ENCODE assay signal across 8 cellular contexts in the genomic region with DNA sequence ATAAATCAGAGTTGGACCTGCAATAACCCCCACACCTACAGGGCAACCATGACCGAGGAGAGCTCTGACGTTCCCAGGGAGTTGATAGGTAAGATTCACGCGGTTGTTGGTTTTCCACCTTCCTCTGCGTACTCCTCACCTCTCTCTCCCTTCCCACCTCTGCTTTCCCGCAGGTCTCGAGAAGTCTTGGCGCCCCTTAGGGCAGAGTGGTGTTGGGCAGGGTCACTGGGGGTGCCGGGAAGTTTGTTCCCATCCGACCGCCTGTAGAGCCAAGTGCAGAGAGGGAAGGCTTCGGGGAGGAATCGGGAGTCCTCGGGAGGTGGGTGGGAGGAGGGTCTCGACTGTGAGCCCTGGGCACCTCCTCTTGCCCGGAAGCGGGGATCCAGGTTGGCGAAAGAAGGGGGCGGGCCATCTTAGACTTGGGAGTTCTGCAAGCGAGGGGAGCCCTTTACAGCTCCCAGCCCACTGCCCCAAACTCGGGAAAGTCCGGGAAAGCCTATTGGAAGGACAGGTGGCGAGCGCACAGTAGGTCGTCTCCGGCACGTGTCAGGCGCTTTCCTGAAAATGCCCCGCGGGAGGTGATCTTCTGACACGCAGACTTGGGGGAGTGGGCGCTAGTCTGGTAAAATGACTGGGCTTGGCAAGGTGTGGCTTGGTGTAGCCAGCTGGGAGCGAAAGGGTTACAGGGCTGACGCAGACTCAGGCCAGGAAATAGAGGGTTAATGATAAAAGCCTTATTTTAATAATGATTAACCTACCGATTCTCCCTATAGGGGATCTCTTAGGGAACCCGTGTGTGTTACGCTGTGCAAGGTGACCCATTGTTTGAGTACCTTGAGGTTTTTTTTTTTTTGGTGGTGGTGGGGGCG. TPM values are rescaled to one million over a fixed set of nuclear protein-coding genes. Genes with fewer than 3 reads are reported as not detected.
DNase-seq lines count a peak whose midpoint lies in the region; ATAC-seq and TF ChIP-seq lines count a peak whose summit lies in the region.

No MANE protein-coding gene starts in this region.

- H4K8ac ChIP-seq in H9 (replicated peaks; ENCODE audit: insufficient read length, low read depth, low read length), result no peak overlapping the region

- H3K79me1 ChIP-seq in H9 (ENCODE audit: insufficient read depth, low read depth, low read length, poor library complexity, severe bottlenecking), result no peaks in the 10 kb centered on the region

- H3K9ac ChIP-seq in H9 (ENCODE audit: extremely low read depth, insufficient read length, low read length) (peak overlapping the region; percentile 45), SK-N-MC (ENCODE audit: insufficient read length) (peak overlapping the region; percentile 74), liver (ENCODE audit: low read depth in 1 of 2, low read length in 2 of 2) (peak overlapping the region; percentile 55 to 58)

- no peak overlapping the region for H3K56ac ChIP-seq in H9 (ENCODE audit: insufficient read length, low read depth, low read length)

- no CpG with 5 or more reads among the region's 38 CpGs for WGBS in H9 (ENCODE audit: extremely low coverage, insufficient read length, low lambda C conversion rate)
- 3% methylated on average over 38 of the region's 38 CpGs for WGBS in liver

- intact Hi-C loops in CD4-positive, alpha-beta T cell (cut with DNase I, micrococcal nuclease), result loop anchor here (1.0 to 5.0 kb wide), 3 partner anchors 87 to 210 kb away; no protein-coding TSS in a partner anchor

- H3K4me3 ChIP-seq in SK-N-MC, result peak overlapping the region; percentile 95
- peak overlapping the region; percentile 84 to 96 (median 86) for H3K4me3 ChIP-seq in liver (ENCODE audit: low read depth in 1 of 3, low read length in 3 of 3)

- no peak overlapping the region for H3K23ac ChIP-seq in H9 (ENCODE audit: insufficient read length, low read depth, low read length)

- ATAC-seq in CD4-positive, alpha-beta T cell (ENCODE audit: poor library complexity), result peak; percentile 26
- ATAC-seq in GM19351 (IDR thresholded peaks at IDR 0.05; ENCODE audit: unreplicated experiment), result no peak

- no peak for TF ChIP-seq RAD21 in liver (IDR thresholded peaks at IDR 0.05)

- H3K27me3 Mint-ChIP-seq in CD4-positive, alpha-beta T cell, result no peaks in the 10 kb centered on the region
- H3K27me3 Mint-ChIP-seq in H9 (ENCODE audit: low read depth), result no peaks in the 10 kb centered on the region; the same call in 1 of the 2 replicates

- H3K79me2 ChIP-seq in H9 (ENCODE audit: insufficient read depth, low read length), result peaks cover 3% of the 10 kb centered on the region; the same call in 1 of the 2 replicates

- no peak overlapping the region for H3K18ac ChIP-seq in H9 (ENCODE audit: insufficient read length, low read depth, low read length)

- no peak overlapping the region for H2BK5ac ChIP-seq in H9 (ENCODE audit: insufficient read length, low read length)

- H3K14ac ChIP-seq in H9 (ENCODE audit: insufficient read depth, low read length), result no peak overlapping the region

- H3T11ph ChIP-seq in H9 (ENCODE audit: low read length), result no peak overlapping the region

- H4K5ac ChIP-seq in H9 (ENCODE audit: insufficient read length, low read depth, low read length), result no peak overlapping the region

- peak overlapping the region; percentile 77 for H3K27ac Mint-ChIP-seq in CD4-positive, alpha-beta T cell
- peak overlapping the region; percentile 85 to 96 (median 92) for H3K27ac Mint-ChIP-seq in H9

- no peaks in the 10 kb centered on the region for H3K9me3 ChIP-seq in CD4-positive, alpha-beta T cell (ENCODE audit: control insufficient read depth, low read length)
- no peaks in the 10 kb centered on the region for H3K9me3 ChIP-seq in H9 (ENCODE audit: control insufficient read depth, low read depth, low read length)
- no peaks in the 10 kb centered on the region for H3K9me3 ChIP-seq in SK-N-MC (ENCODE audit: low read depth, low read length)
- no peaks in the 10 kb centered on the region for H3K9me3 ChIP-seq in liver (ENCODE audit: control insufficient read depth in 4 of 4, low read length in 3 of 4)

- no peak overlapping the region for H2AK5ac ChIP-seq in H9 (ENCODE audit: insufficient read length, low read length)

- peak in 1 of 10 experiments; percentile 10 for DNase-seq in CD4-positive, alpha-beta T cell
- DNase-seq in H9 (peak; percentile 78), SK-N-MC (ENCODE audit: low read depth, low spot score) (no peak), NCI-H128 (lab: John Stamatoyannopoulos, UW; ENCODE audit: unreplicated experiment) (no peak)
- DNase-seq in central memory CD4-positive, alpha-beta T cell, result peak; percentile 3
- peak; percentile 1 for DNase-seq in stimulated activated naive CD4-positive, alpha-beta T cell treated with Interleukin-2 at 50 U/mL for 16 hours (lab: John Stamatoyannopoulos, UW)

- CTCF ChIA-PET in CD4-positive, alpha-beta T cell (lab: Charles Lee), result interaction anchor here (0.7 to 4.5 kb wide), 10 partner anchors 14 to 322 kb away, joined by 3 to 27 read pairs (median 5); no protein-coding TSS in a partner anchor

- H2AFZ ChIP-seq in H9 (ENCODE audit: low read length), result peak overlapping the region; percentile 66

- H2BK120ac ChIP-seq in H9 (ENCODE audit: low read depth, low read length, poor library complexity, severe bottlenecking), result no peak overlapping the region

- H2BK15ac ChIP-seq in H9 (ENCODE audit: low read depth, low read length), result no peak overlapping the region

- no peak overlapping the region for H4K91ac ChIP-seq in H9 (ENCODE audit: insufficient read length, low read depth, low read length)

- no peak overlapping the region for H2BK20ac ChIP-seq in H9 (ENCODE audit: low read depth, low read length, poor library complexity, severe bottlenecking)

- H3K4me1 ChIP-seq in H9 (ENCODE audit: insufficient read depth, low read length) (0 out of 2 replicates have a peak, but pooled peaks cover 2% of the 10 kb centered on the region), liver (ENCODE audit: control insufficient read depth in 4 of 4, insufficient read depth in 4 of 4, low read length in 3 of 4) (peaks cover 2 to 35% (median 27%) of the 10 kb centered on the region in 4 donors)

- no peaks in the 10 kb centered on the region for H3K27me3 ChIP-seq in CD4-positive, alpha-beta T cell (ENCODE audit: control insufficient read depth, insufficient read depth, low read length)
- H3K27me3 ChIP-seq in H9 (ENCODE audit: insufficient read depth, low read length) (no peaks in the 10 kb centered on the region), liver (ENCODE audit: control insufficient read depth in 4 of 4, insufficient read depth in 4 of 4, low read length in 3 of 4) (no peaks in the 10 kb centered on the region)

- peaks cover under 1% of the 10 kb centered on the region for H3K36me3 Mint-ChIP-seq in CD4-positive, alpha-beta T cell (ENCODE audit: low read depth)
- H3K36me3 Mint-ChIP-seq in H9 (ENCODE audit: insufficient read depth in 1 of 3, low read depth in 3 of 3), result peaks cover 0 to 2% (median under 1%) of the 10 kb centered on the region in 3 experiments; a peak in 5 of 7 replicates

- H3K36me3 ChIP-seq in SK-N-MC (ENCODE audit: insufficient read depth, low read length) (no peaks in the 10 kb centered on the region), liver (ENCODE audit: control insufficient read depth in 4 of 4, insufficient read depth in 3 of 4, low read depth in 1 of 4, low read length in 3 of 4) (no peaks in the 10 kb centered on the region)

- H3K4me1 Mint-ChIP-seq in CD4-positive, alpha-beta T cell (ENCODE audit: low read depth), result peaks cover 48% of the 10 kb centered on the region
- peaks cover 26 to 30% of the 10 kb centered on the region in 2 experiments for H3K4me1 Mint-ChIP-seq in H9

- H4K20me1 ChIP-seq in H9 (ENCODE audit: control insufficient read depth, insufficient read depth, insufficient read length), result no peaks in the 10 kb centered on the region

- no peak overlapping the region for H2BK12ac ChIP-seq in H9 (ENCODE audit: insufficient read length, low read depth, low read length)

- POLR2A ChIA-PET in CD4-positive, alpha-beta T cell (lab: Charles Lee), result interaction anchor here (0.6 to 3.2 kb wide), 9 partner anchors 13 to 337 kb away, joined by 3 to 34 read pairs (median 4); no protein-coding TSS in a partner anchor

- no peak overlapping the region for H3K4ac ChIP-seq in H9 (ENCODE audit: low read depth, low read length)

- H3K4me2 ChIP-seq in H9 (ENCODE audit: insufficient read depth, insufficient read length, low read length), result peak overlapping the region; percentile 73

- H3K27ac ChIP-seq in CD4-positive, alpha-beta T cell (ENCODE audit: low read depth, low read length), result peak overlapping the region; percentile 47
- H3K27ac ChIP-seq in H9 (ENCODE audit: insufficient read length, low read depth, low read length), result no peak overlapping the region
- no peak overlapping the region for H3K27ac ChIP-seq in SK-N-MC
- peak overlapping the region; percentile 32 to 43 for H3K27ac ChIP-seq in liver (ENCODE audit: low read depth in 1 of 2, low read length in 2 of 2)

- no peak for TF ChIP-seq CTCF in CD4-positive, alpha-beta T cell (IDR thresholded peaks at IDR 0.05)
- TF ChIP-seq CTCF in H9 (conservative IDR thresholded peaks at IDR 0.05) (no peak), liver (IDR thresholded peaks at IDR 0.05; ENCODE audit: low read depth, low read length, missing input control) (no peak)

- H3K9me3 Mint-ChIP-seq in CD4-positive, alpha-beta T cell, result no peaks in the 10 kb centered on the region
- no peaks in the 10 kb centered on the region for H3K9me3 Mint-ChIP-seq in H9

- peaks cover 17% of the 10 kb centered on the region for H3K23me2 ChIP-seq in H9 (ENCODE audit: insufficient read length, low read depth, low read length, poor library complexity, severe bottlenecking)

- H3K4me3 Mint-ChIP-seq in CD4-positive, alpha-beta T cell, result peak overlapping the region; percentile 86
- peak overlapping the region; percentile 93 to 96 for H3K4me3 Mint-ChIP-seq in H9

TF ChIP-seq in liver, 16 proteins besides CTCF, POLR2A, EP300 and RAD21:
- TF ChIP-seq YY1 (IDR thresholded peaks at IDR 0.05) (no peak), EGR1 (IDR thresholded peaks at IDR 0.05; ENCODE audit: low read depth in 2 of 2) (no peak), RXRA (IDR thresholded peaks at IDR 0.05) (no peak), HNF4G (IDR thresholded peaks at IDR 0.05) (no peak), FOXA2 (IDR thresholded peaks at IDR 0.05) (no peak), GABPA (IDR thresholded peaks at IDR 0.05 in 1 of 2, conservative IDR thresholded peaks at IDR 0.05 in 1 of 2) (no peak), FOXA1 (IDR thresholded peaks at IDR 0.05) (no peak), ATF3 (IDR thresholded peaks at IDR 0.05) (no peak), HNF4A (conservative IDR thresholded peaks at IDR 0.05) (no peak)

RNA-seq across cellular contexts. Expression of gene CARMIL1, which starts 0.8 kb away (rescaled TPM):
- total RNA-seq in CD4-positive, alpha-beta T cell, result 1 to 10 TPM; 3.9 to 4.7 TPM
- total RNA-seq in H9 (2021) (23.6 and 24.0 TPM in 2 replicates), liver (1 to 10 TPM; 1.4 to 5.0 TPM)
- 1 to 10 TPM; 2.0 to 9.5 TPM for polyA plus RNA-seq in liver

Comparison
In these comparisons a context has a peak if more than half of its experiments do, and no peak if none do; other contexts are left out.
1. DNase-seq: peak in H9 (single experiment), central memory CD4-positive, alpha-beta T cell (single experiment) and stimulated activated naive CD4-positive, alpha-beta T cell treated with Interleukin-2 at 50 U/mL for 16 hours (single experiment); none in SK-N-MC (single experiment) and NCI-H128 (single experiment).
2. H3K27ac ChIP-seq: peak in CD4-positive, alpha-beta T cell (single experiment) and liver (2 of 2); none in H9 (single experiment) and SK-N-MC (single experiment).
3. Peak in every context shown above with its lines, with median percentiles within 50 percentile points of each other: H3K9ac ChIP-seq.